1 cellular context compared by ENCODE assay signal in genomic region chr4:166501941-166502382, GRCh38.
TF ChIP-seq lines count a peak whose summit lies in the region.

No MANE protein-coding gene starts in this region.

TF ChIP-seq in H1, 55 proteins besides CTCF, POLR2A, EP300 and RAD21 (continued from another document):
- TF ChIP-seq HDAC2 (IDR thresholded peaks at IDR 0.05; ENCODE audit: borderline replicate concordance in 1 of 2, low read depth in 2 of 2, low read length in 2 of 2) (no peak), TBP (IDR thresholded peaks at IDR 0.05; ENCODE audit: low read depth, low read length) (no peak), BCL11A (IDR thresholded peaks at IDR 0.05; ENCODE audit: low read depth in 2 of 2, low read length in 2 of 2) (no peak), PHF8 (conservative IDR thresholded peaks at IDR 0.05; ENCODE audit: low read depth, low read length) (no peak), TCF12 (IDR thresholded peaks at IDR 0.05; ENCODE audit: low read depth, low read length) (no peak), CHD7 (IDR thresholded peaks at IDR 0.05; ENCODE audit: insufficient replicate concordance, low read length) (no peak), RXRA (IDR thresholded peaks at IDR 0.05; ENCODE audit: insufficient read depth, low read depth, low read length) (no peak), ATF3 (IDR thresholded peaks at IDR 0.05; ENCODE audit: insufficient read depth, low read depth, low read length) (peak; percentile 84; the same call in 1 of the 2 replicates), KDM5A (IDR thresholded peaks at IDR 0.05; ENCODE audit: low read length) (no peak), JUND (IDR thresholded peaks at IDR 0.05; ENCODE audit: low read length) (peak; percentile 78), CREB1 (IDR thresholded peaks at IDR 0.05) (peak; percentile 82), ASH2L (IDR thresholded peaks at IDR 0.05; ENCODE audit: low read length) (peak; percentile 96), RBBP5 (IDR thresholded peaks at IDR 0.05; ENCODE audit: borderline replicate concordance, low read depth, low read length) (peak; percentile 79; the same call in 1 of the 2 replicates), E2F6 (IDR thresholded peaks at IDR 0.05) (peak; percentile 25; the same call in 1 of the 2 replicates), CBX5 (IDR thresholded peaks at IDR 0.05; ENCODE audit: low read depth, low read length) (no peak)
